ENCODE assay signal across 1 cellular context in the genomic region with DNA sequence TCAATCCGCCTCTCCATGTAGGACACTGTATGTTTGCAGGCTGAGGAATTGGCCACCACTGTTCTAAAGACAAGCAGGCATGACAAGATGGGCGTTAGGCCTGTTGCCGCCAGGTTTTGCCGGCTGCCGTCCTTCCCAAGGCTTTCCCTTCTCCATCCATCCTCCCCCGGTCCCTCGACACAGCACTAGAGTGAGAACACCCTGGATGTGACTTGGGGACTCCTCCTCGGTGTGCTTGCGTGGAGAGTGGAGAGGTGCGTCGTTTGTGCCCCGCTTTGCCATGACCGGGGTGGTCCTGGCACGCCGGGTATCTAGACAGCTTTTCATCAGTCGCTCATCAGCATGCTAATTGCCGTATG.
TF ChIP-seq lines count a peak whose summit lies in the region.

No MANE protein-coding gene starts in this region.

TF ChIP-seq in H1, 55 proteins besides CTCF, POLR2A, EP300 and RAD21 (continued from another document):
- TF ChIP-seq, protein P1, sequence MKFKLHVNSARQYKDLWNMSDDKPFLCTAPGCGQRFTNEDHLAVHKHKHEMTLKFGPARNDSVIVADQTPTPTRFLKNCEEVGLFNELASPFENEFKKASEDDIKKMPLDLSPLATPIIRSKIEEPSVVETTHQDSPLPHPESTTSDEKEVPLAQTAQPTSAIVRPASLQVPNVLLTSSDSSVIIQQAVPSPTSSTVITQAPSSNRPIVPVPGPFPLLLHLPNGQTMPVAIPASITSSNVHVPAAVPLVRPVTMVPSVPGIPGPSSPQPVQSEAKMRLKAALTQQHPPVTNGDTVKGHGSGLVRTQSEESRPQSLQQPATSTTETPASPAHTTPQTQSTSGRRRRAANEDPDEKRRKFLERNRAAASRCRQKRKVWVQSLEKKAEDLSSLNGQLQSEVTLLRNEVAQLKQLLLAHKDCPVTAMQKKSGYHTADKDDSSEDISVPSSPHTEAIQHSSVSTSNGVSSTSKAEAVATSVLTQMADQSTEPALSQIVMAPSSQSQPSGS (IDR thresholded peaks at IDR 0.05; ENCODE audit: low read length), result no peak
- TF ChIP-seq TBP (IDR thresholded peaks at IDR 0.05; ENCODE audit: low read depth, low read length) (no peak), BCL11A (IDR thresholded peaks at IDR 0.05; ENCODE audit: low read depth in 2 of 2, low read length in 2 of 2) (no peak), JUN (IDR thresholded peaks at IDR 0.05; ENCODE audit: low read depth, low read length) (no peak), SIX5 (IDR thresholded peaks at IDR 0.05; ENCODE audit: low read depth, low read length) (no peak), CHD2 (IDR thresholded peaks at IDR 0.05; ENCODE audit: low read length) (no peak), SP1 (IDR thresholded peaks at IDR 0.05; ENCODE audit: low read depth, low read length) (no peak), KDM1A (IDR thresholded peaks at IDR 0.05; ENCODE audit: borderline replicate concordance, low read length) (no peak), PHF8 (conservative IDR thresholded peaks at IDR 0.05; ENCODE audit: low read depth, low read length) (no peak), TAF1 (IDR thresholded peaks at IDR 0.05; ENCODE audit: low read depth, low read length) (no peak), NANOG (IDR thresholded peaks at IDR 0.05; ENCODE audit: insufficient read depth, low read depth, low read length, poor library complexity, severe bottlenecking) (no peak)
- TF ChIP-seq, protein P2, sequence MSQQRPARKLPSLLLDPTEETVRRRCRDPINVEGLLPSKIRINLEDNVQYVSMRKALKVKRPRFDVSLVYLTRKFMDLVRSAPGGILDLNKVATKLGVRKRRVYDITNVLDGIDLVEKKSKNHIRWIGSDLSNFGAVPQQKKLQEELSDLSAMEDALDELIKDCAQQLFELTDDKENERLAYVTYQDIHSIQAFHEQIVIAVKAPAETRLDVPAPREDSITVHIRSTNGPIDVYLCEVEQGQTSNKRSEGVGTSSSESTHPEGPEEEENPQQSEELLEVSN (IDR thresholded peaks at IDR 0.05), result no peak
